In the genomic region with DNA sequence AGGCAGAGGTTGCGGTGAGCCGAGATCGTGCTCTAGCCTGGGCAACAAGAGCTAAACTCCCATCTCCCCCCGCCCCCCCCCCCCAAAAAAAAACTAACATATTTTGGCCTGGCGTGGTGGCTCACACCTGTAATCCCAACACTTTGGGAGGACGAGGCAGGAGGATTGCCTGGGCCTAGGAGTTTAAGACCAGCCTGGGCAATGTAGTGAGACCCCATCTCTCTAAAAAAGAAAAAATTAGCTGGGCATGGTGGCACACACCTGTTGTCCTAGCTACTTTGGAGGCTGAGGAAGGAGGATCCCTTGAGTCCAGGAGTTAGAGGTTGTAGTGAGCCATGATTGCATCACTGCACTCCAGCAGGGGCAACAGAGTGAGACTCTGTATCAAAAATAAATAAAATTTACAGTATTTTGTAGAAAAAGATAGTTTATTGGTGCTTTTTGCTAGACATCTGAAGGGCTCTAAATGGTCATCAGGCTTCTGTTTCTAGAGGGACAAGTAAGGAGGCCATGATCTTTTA, we compare ENCODE assay signal across 21 cellular contexts. TPM values are rescaled to one million over a fixed set of nuclear protein-coding genes. Genes with fewer than 3 reads are reported as not detected.
DNase-seq lines count a peak whose midpoint lies in the region; ATAC-seq and TF ChIP-seq lines count a peak whose summit lies in the region.
"Had no signal": no experiment of that assay in that cellular context is flagged by ENCODE, and none has a peak within 500 bp of the region (broad histone marks: within the 10 kb centered on the region; RNA-seq: fewer than 3 reads in every experiment).

No MANE protein-coding gene starts in this region.

- no peaks in the 10 kb centered on the region for H3K27me3 Mint-ChIP-seq in stimulated activated naive CD8-positive, alpha-beta T cell treated with anti-CD3 and anti-CD28 coated beads, Interleukin-15, Interleukin-2, amounts not matched to agents 100 ng/mL and 50 ng/mL, for 24 hours
- no peaks in the 10 kb centered on the region for H3K27me3 Mint-ChIP-seq in activated T-cell treated with anti-CD3 and anti-CD28 coated beads, Interleukin-2, amount 50 U/mL, for 72 hours (ENCODE audit: low read depth)
- H3K27me3 Mint-ChIP-seq in naive thymus-derived CD4-positive, alpha-beta T cell, result no peaks in the 10 kb centered on the region
- no peaks in the 10 kb centered on the region for H3K27me3 Mint-ChIP-seq in stimulated activated naive B cell treated with anti-CD40 and anti-IgM and Interleukin-4, amounts not matched to agents 10 μg/mL and 1 μg/mL and 100 μg/mL, for 72 hours
- no peaks in the 10 kb centered on the region for H3K27me3 Mint-ChIP-seq in Caco-2 (ENCODE audit: insufficient read depth, unreplicated experiment)

- H3K27ac Mint-ChIP-seq in stimulated activated naive CD8-positive, alpha-beta T cell treated with anti-CD3 and anti-CD28 coated beads, Interleukin-15, Interleukin-2, amounts not matched to agents 100 ng/mL and 50 ng/mL, for 24 hours, result no peak overlapping the region
- no peak overlapping the region for H3K27ac Mint-ChIP-seq in activated T-cell treated with anti-CD3 and anti-CD28 coated beads, Interleukin-2, amount 50 U/mL, for 72 hours
- peak overlapping the region in 3 of 9 donors; percentile 40 to 74 (median 54) for H3K27ac Mint-ChIP-seq in naive thymus-derived CD4-positive, alpha-beta T cell
- no peak overlapping the region for H3K27ac Mint-ChIP-seq in stimulated activated naive B cell treated with anti-CD40 and anti-IgM and Interleukin-4, amounts not matched to agents 10 μg/mL and 1 μg/mL and 100 μg/mL, for 72 hours
- H3K27ac Mint-ChIP-seq in Caco-2 (ENCODE audit: unreplicated experiment), result no peak overlapping the region

- H3K36me3 ChIP-seq in naive thymus-derived CD4-positive, alpha-beta T cell (ENCODE audit: control insufficient read depth in 2 of 3, insufficient read depth in 3 of 3, low read length in 3 of 3), result peaks cover 23 to 45% (median 25%) of the 10 kb centered on the region in 3 experiments
- no peaks in the 10 kb centered on the region; the same call in none of the 2 replicates for H3K36me3 ChIP-seq in Caco-2 (ENCODE audit: control insufficient read depth, insufficient read depth, low read length)

- H3K4me3 ChIP-seq in naive thymus-derived CD4-positive, alpha-beta T cell (ENCODE audit: low read length), result no peak overlapping the region
- no peak overlapping the region for H3K4me3 ChIP-seq in Caco-2 (ENCODE audit: low read depth, low read length)
- H3K4me3 ChIP-seq: lung, Peyer's patch, SJSA1, vagina had no signal

- no peak for DNase-seq in stimulated activated naive CD8-positive, alpha-beta T cell treated with anti-CD3 and anti-CD28 coated beads, Interleukin-15, Interleukin-2, amounts not matched to agents 100 U/mL and 50 U/mL, for 24 hours
- no peak for DNase-seq in activated T-cell treated with anti-CD3 and anti-CD28 coated beads, Interleukin-2, amount 50 U/mL, for 72 hours
- no peak for DNase-seq in naive thymus-derived CD4-positive, alpha-beta T cell
- DNase-seq in activated gamma-delta T cell (lab: John Stamatoyannopoulos, UW) (no peak), AG08396 (ENCODE audit: low spot score) (no peak), Caco-2 (no peak)
- DNase-seq in stimulated activated naive B cell treated with anti-CD40 and anti-IgM and Interleukin-4, amounts not matched to agents 10 μg/mL and 1 μg/mL and 100 μg/mL, for 72 hours, result no peak
- DNase-seq: activated CD4-positive, alpha-beta T cell treated with anti-CD3 and anti-CD28 coated beads for 1 hour; DMS79; head of caudate nucleus; NCI-H1694 treated with DMSO at 0.1 percent for 48 hours; NCI-H345; spleen; stimulated activated CD4-positive, alpha-beta T cell treated with anti-CD3 and anti-CD28 coated beads, Interleukin-4, amount 100 ng/mL, for 4 hours; substantia nigra had no signal

- peaks cover 87% of the 10 kb centered on the region for H3K4me1 Mint-ChIP-seq in stimulated activated naive CD8-positive, alpha-beta T cell treated with anti-CD3 and anti-CD28 coated beads, Interleukin-15, Interleukin-2, amounts not matched to agents 100 ng/mL and 50 ng/mL, for 24 hours (ENCODE audit: low read depth)
- H3K4me1 Mint-ChIP-seq in activated T-cell treated with anti-CD3 and anti-CD28 coated beads, Interleukin-2, amount 50 U/mL, for 72 hours (ENCODE audit: low read depth), result peaks cover 88% of the 10 kb centered on the region
- peaks cover 48 to 95% (median 76%) of the 10 kb centered on the region in 7 donors for H3K4me1 Mint-ChIP-seq in naive thymus-derived CD4-positive, alpha-beta T cell
- H3K4me1 Mint-ChIP-seq in stimulated activated naive B cell treated with anti-CD40 and anti-IgM and Interleukin-4, amounts not matched to agents 10 μg/mL and 1 μg/mL and 100 μg/mL, for 72 hours, result peaks cover 29 to 64% of the 10 kb centered on the region in 2 donors
- H3K4me1 Mint-ChIP-seq in Caco-2 (ENCODE audit: low read depth, unreplicated experiment), result peaks cover 28% of the 10 kb centered on the region

- CTCF ChIA-PET in naive thymus-derived CD4-positive, alpha-beta T cell (lab: Charles Lee), result no interaction called here
- CTCF ChIA-PET in Caco-2 (lab: Charles Lee), result no interaction called here

- no peaks in the 10 kb centered on the region for H3K9me3 ChIP-seq in naive thymus-derived CD4-positive, alpha-beta T cell (ENCODE audit: control insufficient read depth in 2 of 3, low read length in 3 of 3)
- no peaks in the 10 kb centered on the region for H3K9me3 ChIP-seq in Caco-2
- H3K9me3 ChIP-seq: Peyer's patch, SJSA1, spleen, vagina had no signal

- no peak for TF ChIP-seq CTCF in Caco-2 (IDR thresholded peaks at IDR 0.05; ENCODE audit: insufficient read depth in 1 of 2, low read depth in 1 of 2, low read length in 1 of 2, severe bottlenecking in 1 of 2, unreplicated experiment in 1 of 2)

- POLR2A ChIA-PET in naive thymus-derived CD4-positive, alpha-beta T cell (lab: Charles Lee), result interaction anchor here (0.6 kb wide), 1 partner anchor 19 kb away, joined by 3 read pairs; no protein-coding TSS in a partner anchor
- POLR2A ChIA-PET in Caco-2 (lab: Charles Lee), result interaction anchor here (0.7 kb wide), 1 partner anchor 10 kb away, joined by 4 read pairs; no protein-coding TSS in a partner anchor

- peaks cover 82% of the 10 kb centered on the region for H3K36me3 Mint-ChIP-seq in stimulated activated naive CD8-positive, alpha-beta T cell treated with anti-CD3 and anti-CD28 coated beads, Interleukin-15, Interleukin-2, amounts not matched to agents 100 ng/mL and 50 ng/mL, for 24 hours (ENCODE audit: low read depth)
- H3K36me3 Mint-ChIP-seq in activated T-cell treated with anti-CD3 and anti-CD28 coated beads, Interleukin-2, amount 50 U/mL, for 72 hours (ENCODE audit: insufficient read depth in 2 of 2), result peaks cover 17 to 50% of the 10 kb centered on the region in 2 donors
- peaks cover 13 to 61% (median 33%) of the 10 kb centered on the region in 5 donors for H3K36me3 Mint-ChIP-seq in naive thymus-derived CD4-positive, alpha-beta T cell
- H3K36me3 Mint-ChIP-seq in stimulated activated naive B cell treated with anti-CD40 and anti-IgM and Interleukin-4, amounts not matched to agents 10 μg/mL and 1 μg/mL and 100 μg/mL, for 72 hours, result peaks cover 48 to 59% of the 10 kb centered on the region in 2 donors
- H3K36me3 Mint-ChIP-seq in Caco-2 (ENCODE audit: insufficient read depth, unreplicated experiment), result peaks cover 79% of the 10 kb centered on the region

- no peak for ATAC-seq in stimulated activated naive CD8-positive, alpha-beta T cell treated with anti-CD3 and anti-CD28 coated beads, Interleukin-15, Interleukin-2, amounts not matched to agents 100 U/mL and 50 U/mL, for 24 hours
- no peak for ATAC-seq in activated T-cell treated with anti-CD3 and anti-CD28 coated beads, Interleukin-2, amount 50 U/mL, for 72 hours (replicated peaks in 1 of 2)
- no peak for ATAC-seq in naive thymus-derived CD4-positive, alpha-beta T cell
- no peak for ATAC-seq in stimulated activated naive B cell treated with anti-CD40 and anti-IgM and Interleukin-4, amounts not matched to agents 10 μg/mL and 1 μg/mL and 100 μg/mL, for 72 hours (replicated peaks)

- no TSS peak for BruUV-seq in Caco-2 (replicated peaks; lab: Mats Ljungman, UMichigan)

- no peaks in the 10 kb centered on the region for H3K27me3 ChIP-seq in naive thymus-derived CD4-positive, alpha-beta T cell (ENCODE audit: control insufficient read depth in 2 of 2, insufficient read depth in 2 of 2, low read length in 2 of 2)
- no peaks in the 10 kb centered on the region for H3K27me3 ChIP-seq in Caco-2 (replicated peaks; ENCODE audit: control insufficient read depth, insufficient read depth, low read length)
- H3K27me3 ChIP-seq: Peyer's patch, SJSA1, spleen, vagina had no signal

- H3K27ac ChIP-seq in naive thymus-derived CD4-positive, alpha-beta T cell (ENCODE audit: low read depth, low read length), result no peak overlapping the region
- H3K27ac ChIP-seq: HL-60, Peyer's patch, SJSA1, vagina had no signal

- intact Hi-C loops in naive thymus-derived CD4-positive, alpha-beta T cell (cut with micrococcal nuclease), result no loop called here
- intact Hi-C loops in Caco-2 (cut with micrococcal nuclease; ENCODE audit: unreplicated experiment), result no loop called here

- no peaks in the 10 kb centered on the region for H3K9me3 Mint-ChIP-seq in stimulated activated naive CD8-positive, alpha-beta T cell treated with anti-CD3 and anti-CD28 coated beads, Interleukin-15, Interleukin-2, amounts not matched to agents 100 ng/mL and 50 ng/mL, for 24 hours
- H3K9me3 Mint-ChIP-seq in activated T-cell treated with anti-CD3 and anti-CD28 coated beads, Interleukin-2, amount 50 U/mL, for 72 hours, result no peaks in the 10 kb centered on the region
- no peaks in the 10 kb centered on the region for H3K9me3 Mint-ChIP-seq in naive thymus-derived CD4-positive, alpha-beta T cell
- H3K9me3 Mint-ChIP-seq in stimulated activated naive B cell treated with anti-CD40 and anti-IgM and Interleukin-4, amounts not matched to agents 10 μg/mL and 1 μg/mL and 100 μg/mL, for 72 hours, result peaks cover 0 to 2% of the 10 kb centered on the region in 2 donors
- no peaks in the 10 kb centered on the region for H3K9me3 Mint-ChIP-seq in Caco-2 (ENCODE audit: unreplicated experiment)

- peak overlapping the region; percentile 23 for H3K4me3 Mint-ChIP-seq in stimulated activated naive CD8-positive, alpha-beta T cell treated with anti-CD3 and anti-CD28 coated beads, Interleukin-15, Interleukin-2, amounts not matched to agents 100 ng/mL and 50 ng/mL, for 24 hours
- peak overlapping the region; percentile 35 to 59 for H3K4me3 Mint-ChIP-seq in activated T-cell treated with anti-CD3 and anti-CD28 coated beads, Interleukin-2, amount 50 U/mL, for 72 hours
- peak overlapping the region in 6 of 10 donors; percentile 45 to 74 (median 67) for H3K4me3 Mint-ChIP-seq in naive thymus-derived CD4-positive, alpha-beta T cell
- no peak overlapping the region for H3K4me3 Mint-ChIP-seq in stimulated activated naive B cell treated with anti-CD40 and anti-IgM and Interleukin-4, amounts not matched to agents 10 μg/mL and 1 μg/mL and 100 μg/mL, for 72 hours
- H3K4me3 Mint-ChIP-seq in Caco-2 (ENCODE audit: unreplicated experiment), result no peak overlapping the region

- peaks cover 47 to 56% of the 10 kb centered on the region in 2 donors for H3K4me1 ChIP-seq in naive thymus-derived CD4-positive, alpha-beta T cell (ENCODE audit: control insufficient read depth in 2 of 2, insufficient read depth in 2 of 2, low read length in 2 of 2)
- peaks cover 5% of the 10 kb centered on the region; the same call in 1 of the 2 replicates for H3K4me1 ChIP-seq in Caco-2

RNA-seq across cellular contexts. Expression of a gene that starts 9.0 kb away (rescaled TPM):
- total RNA-seq in activated T-cell treated with anti-CD3 and anti-CD28 coated beads, Interleukin-2, amount 50 U/mL, for 72 hours, result 100 to 1,000 TPM in 1 of 2 donors, 10 to 100 TPM in 1; 86.3 to 104 TPM
- total RNA-seq in naive thymus-derived CD4-positive, alpha-beta T cell, result 10 to 100 TPM; 64.5 to 72.0 (median 71.5) TPM
- 100 to 1,000 TPM; 113 to 139 TPM for polyA plus RNA-seq in naive thymus-derived CD4-positive, alpha-beta T cell
- total RNA-seq in Caco-2 (2022), result 45.8 and 51.5 TPM in 2 replicates

Comparison
In these comparisons a context has a peak if more than half of its experiments do, and no peak if none do; other contexts are left out.
1. H3K4me3 Mint-ChIP-seq: peak in stimulated activated naive CD8-positive, alpha-beta T cell treated with anti-CD3 and anti-CD28 coated beads, Interleukin-15, Interleukin-2, amounts not matched to agents 100 ng/mL and 50 ng/mL, for 24 hours (single experiment), activated T-cell treated with anti-CD3 and anti-CD28 coated beads, Interleukin-2, amount 50 U/mL, for 72 hours (2 of 2) and naive thymus-derived CD4-positive, alpha-beta T cell (6 of 10); none in stimulated activated naive B cell treated with anti-CD40 and anti-IgM and Interleukin-4, amounts not matched to agents 10 μg/mL and 1 μg/mL and 100 μg/mL, for 72 hours (0 of 2) and Caco-2 (single experiment).